1 cellular context compared by ENCODE assay signal in the genomic region with DNA sequence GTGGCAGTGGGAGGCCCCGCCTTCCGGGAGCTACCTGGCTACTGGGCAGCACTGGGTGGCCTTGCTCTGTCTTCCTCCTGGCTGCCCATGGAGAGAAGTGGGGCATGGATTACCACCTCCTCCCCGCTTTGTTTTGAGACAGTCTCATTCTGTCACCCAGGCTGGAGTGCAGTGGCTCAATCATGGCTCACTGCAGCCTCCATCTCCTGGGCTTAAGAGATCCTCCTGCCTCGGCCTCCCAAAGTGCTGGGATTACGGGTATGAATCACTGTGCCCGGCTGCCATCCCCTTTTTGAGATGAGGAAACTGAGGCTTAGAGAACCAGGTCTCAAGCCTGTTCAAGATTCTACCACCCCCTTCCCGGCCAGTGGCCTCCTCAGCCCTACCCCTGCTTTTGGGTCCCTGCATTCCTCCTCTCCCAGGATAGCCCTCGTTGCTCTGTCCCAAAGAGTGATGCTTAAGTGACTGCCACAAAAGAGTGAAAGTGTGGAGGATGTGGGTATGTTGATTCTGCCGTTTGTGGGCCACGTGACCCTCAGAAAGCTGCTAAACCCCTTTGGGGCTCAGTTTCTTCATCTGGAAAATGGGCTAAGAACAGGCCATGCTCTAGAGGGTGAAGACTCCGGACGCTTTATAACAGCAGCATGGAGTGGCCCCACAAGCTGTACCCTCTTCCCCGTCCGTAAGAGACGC.
TF ChIP-seq lines count a peak whose summit lies in the region.

No MANE protein-coding gene starts in this region.

TF ChIP-seq in HepG2, 621 proteins besides CTCF, POLR2A, EP300 and RAD21:
- TF ChIP-seq, protein P1, sequence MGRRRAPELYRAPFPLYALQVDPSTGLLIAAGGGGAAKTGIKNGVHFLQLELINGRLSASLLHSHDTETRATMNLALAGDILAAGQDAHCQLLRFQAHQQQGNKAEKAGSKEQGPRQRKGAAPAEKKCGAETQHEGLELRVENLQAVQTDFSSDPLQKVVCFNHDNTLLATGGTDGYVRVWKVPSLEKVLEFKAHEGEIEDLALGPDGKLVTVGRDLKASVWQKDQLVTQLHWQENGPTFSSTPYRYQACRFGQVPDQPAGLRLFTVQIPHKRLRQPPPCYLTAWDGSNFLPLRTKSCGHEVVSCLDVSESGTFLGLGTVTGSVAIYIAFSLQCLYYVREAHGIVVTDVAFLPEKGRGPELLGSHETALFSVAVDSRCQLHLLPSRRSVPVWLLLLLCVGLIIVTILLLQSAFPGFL (CRISPR knock-in tag; IDR thresholded peaks at IDR 0.05): no peak
- TF ChIP-seq, protein P2, sequence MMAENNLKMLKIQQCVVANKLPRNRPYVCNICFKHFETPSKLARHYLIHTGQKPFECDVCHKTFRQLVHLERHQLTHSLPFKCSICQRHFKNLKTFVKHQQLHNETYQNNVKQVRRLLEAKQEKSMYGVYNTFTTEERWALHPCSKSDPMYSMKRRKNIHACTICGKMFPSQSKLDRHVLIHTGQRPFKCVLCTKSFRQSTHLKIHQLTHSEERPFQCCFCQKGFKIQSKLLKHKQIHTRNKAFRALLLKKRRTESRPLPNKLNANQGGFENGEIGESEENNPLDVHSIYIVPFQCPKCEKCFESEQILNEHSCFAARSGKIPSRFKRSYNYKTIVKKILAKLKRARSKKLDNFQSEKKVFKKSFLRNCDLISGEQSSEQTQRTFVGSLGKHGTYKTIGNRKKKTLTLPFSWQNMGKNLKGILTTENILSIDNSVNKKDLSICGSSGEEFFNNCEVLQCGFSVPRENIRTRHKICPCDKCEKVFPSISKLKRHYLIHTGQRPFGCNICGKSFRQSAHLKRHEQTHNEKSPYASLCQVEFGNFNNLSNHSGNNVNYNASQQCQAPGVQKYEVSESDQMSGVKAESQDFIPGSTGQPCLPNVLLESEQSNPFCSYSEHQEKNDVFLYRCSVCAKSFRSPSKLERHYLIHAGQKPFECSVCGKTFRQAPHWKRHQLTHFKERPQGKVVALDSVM (CRISPR knock-in tag; IDR thresholded peaks at IDR 0.05): peak; percentile 64; the same call in 1 of the 2 replicates
- TF ChIP-seq ZNF629 (CRISPR knock-in tag; conservative IDR thresholded peaks at IDR 0.05): peak; percentile 79
- no peak for TF ChIP-seq DPF2 (CRISPR knock-in tag; IDR thresholded peaks at IDR 0.05; ENCODE audit: borderline replicate concordance, low read depth)
- TF ChIP-seq ZNF235 (CRISPR knock-in tag; IDR thresholded peaks at IDR 0.05; ENCODE audit: borderline replicate concordance): no peak
